Comparison of ENCODE assay signal across 28 cellular contexts in the genomic region with DNA sequence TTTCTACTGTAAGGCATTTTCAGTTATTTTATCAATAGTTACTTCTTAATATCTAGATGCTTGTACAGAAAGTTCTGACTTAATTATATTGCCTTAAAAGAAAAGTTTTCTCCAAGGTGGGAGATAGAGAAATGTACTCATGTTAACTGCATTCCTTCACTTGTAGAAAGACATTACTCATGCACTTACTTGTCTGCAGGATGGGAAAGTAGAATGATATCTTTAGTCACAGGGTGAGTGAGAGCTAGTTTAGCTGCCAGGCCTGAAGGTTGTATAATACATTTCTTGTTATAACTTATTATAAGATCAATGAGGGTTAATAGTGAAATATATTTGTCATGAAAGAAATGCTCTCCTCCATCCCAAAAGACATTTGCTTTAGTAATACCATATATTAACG.
"Had no signal": no experiment of that assay in that cellular context is flagged by ENCODE, and none has a peak within 500 bp of the region (broad histone marks: within the 10 kb centered on the region; RNA-seq: fewer than 3 reads in every experiment).

No MANE protein-coding gene starts in this region.

- H3K27ac Mint-ChIP-seq: activated CD4-positive, alpha-beta T cell treated with anti-CD3 and anti-CD28 coated beads for 36 hours; activated CD8-positive, alpha-beta memory T cell treated with anti-CD3 and anti-CD28 coated beads, Interleukin-2, amount 10 ng/mL, durations not matched to agents 7 days and 5 days; activated CD8-positive, alpha-beta T cell treated with anti-CD3 and anti-CD28 coated beads, Interleukin-2, amount 10 ng/mL, durations not matched to agents 7 days and 5 days; activated naive CD4-positive, alpha-beta T cell treated with anti-CD3 and anti-CD28 coated beads, Interleukin-2, amount 50 U/mL, for 24 hours; activated naive CD8-positive, alpha-beta T cell treated with anti-CD3 and anti-CD28 coated beads, Interleukin-2, amount 50 U/mL, for 24 hours; activated T-helper 2 cell treated with anti-CD3 and anti-CD28 coated beads, Interferon-gamma antibody, Interleukin-2, Interleukin-4, amounts not matched to agents 10 μg/mL and 5 μg/mL and 100 μg/mL, durations not matched to agents 14 hours and 24 hours and 36 hours; dendritic cell treated with granulocyte-macrophage colony-stimulating factor and Interleukin-4, amounts not matched to agents 40 ng/mL and 50 ng/mL, for 4 days; memory B cell; naive thymus-derived CD8-positive, alpha-beta T cell; stimulated activated naive B cell treated with anti-CD40 and anti-IgM and Interleukin-4, amounts not matched to agents 10 μg/mL and 1 μg/mL and 100 μg/mL, for 72 hours had no signal

- H3K27me3 Mint-ChIP-seq: activated CD4-positive, alpha-beta T cell treated with anti-CD3 and anti-CD28 coated beads for 36 hours; activated CD8-positive, alpha-beta memory T cell treated with anti-CD3 and anti-CD28 coated beads, Interleukin-2, amount 10 ng/mL, durations not matched to agents 7 days and 5 days; activated naive CD4-positive, alpha-beta T cell treated with anti-CD3 and anti-CD28 coated beads, Interleukin-2, amount 50 U/mL, for 24 hours; activated naive CD8-positive, alpha-beta T cell treated with anti-CD3 and anti-CD28 coated beads, Interleukin-2, amount 50 U/mL, for 24 hours; dendritic cell treated with granulocyte-macrophage colony-stimulating factor and Interleukin-4, amounts not matched to agents 40 ng/mL and 50 ng/mL, for 4 days; memory B cell; naive thymus-derived CD8-positive, alpha-beta T cell; stimulated activated naive B cell treated with anti-CD40 and anti-IgM and Interleukin-4, amounts not matched to agents 10 μg/mL and 1 μg/mL and 100 μg/mL, for 72 hours had no signal

- ATAC-seq: activated CD4-positive, alpha-beta T cell treated with anti-CD3 and anti-CD28 coated beads for 36 hours; activated CD8-positive, alpha-beta memory T cell treated with anti-CD3 and anti-CD28 coated beads, Interleukin-2, amount 10 ng/mL, durations not matched to agents 7 days and 5 days; activated CD8-positive, alpha-beta T cell treated with anti-CD3 and anti-CD28 coated beads, Interleukin-2, amount 10 ng/mL, durations not matched to agents 7 days and 5 days; activated naive CD8-positive, alpha-beta T cell treated with anti-CD3 and anti-CD28 coated beads, Interleukin-2, amount 50 U/mL, for 24 hours; naive thymus-derived CD8-positive, alpha-beta T cell; pancreas; stimulated activated naive B cell treated with anti-CD40 and anti-IgM and Interleukin-4, amounts not matched to agents 10 μg/mL and 1 μg/mL and 100 μg/mL, for 72 hours; upper lobe of right lung had no signal

- H3K4me1 Mint-ChIP-seq: neural crest cell had no signal

- DNase-seq: activated CD4-positive, alpha-beta T cell treated with anti-CD3 and anti-CD28 coated beads for 36 hours; activated CD4-positive, CD25-positive, alpha-beta regulatory T cell; activated CD8-positive, alpha-beta memory T cell treated with anti-CD3 and anti-CD28 coated beads, Interleukin-2, amount 10 ng/mL, durations not matched to agents 7 days and 5 days; activated CD8-positive, alpha-beta T cell treated with anti-CD3 and anti-CD28 coated beads, Interleukin-2, amount 10 ng/mL, durations not matched to agents 7 days and 5 days; activated naive CD8-positive, alpha-beta T cell treated with anti-CD3 and anti-CD28 coated beads, Interleukin-2, amount 50 U/mL, for 24 hours; activated T-cell treated with anti-CD3 and anti-CD28 coated beads, Interleukin-2, amount 50 U/mL, for 48 hours; amygdala; central memory CD4-positive, alpha-beta T cell; head of caudate nucleus; hippocampal formation; kidney; naive thymus-derived CD8-positive, alpha-beta T cell; nucleus accumbens; pancreas; retina; sigmoid colon; stimulated activated CD4-positive, alpha-beta T cell treated with anti-CD3 and anti-CD28 coated beads, Interleukin-15, amount 100 ng/mL, for 24 hours; stimulated activated CD4-positive, alpha-beta T cell treated with anti-CD3 and anti-CD28 coated beads, Interleukin-2, amount 100 ng/mL, for 24 hours; stimulated activated naive B cell treated with anti-CD40 and anti-IgM and Interleukin-4, amounts not matched to agents 10 μg/mL and 1 μg/mL and 100 μg/mL, for 72 hours; stomach; thyroid gland; upper lobe of right lung had no signal

- H3K4me3 Mint-ChIP-seq: activated CD4-positive, alpha-beta T cell treated with anti-CD3 and anti-CD28 coated beads for 36 hours; activated CD8-positive, alpha-beta memory T cell treated with anti-CD3 and anti-CD28 coated beads, Interleukin-2, amount 10 ng/mL, durations not matched to agents 7 days and 5 days; activated CD8-positive, alpha-beta T cell treated with anti-CD3 and anti-CD28 coated beads, Interleukin-2, amount 10 ng/mL, durations not matched to agents 7 days and 5 days; activated naive CD4-positive, alpha-beta T cell treated with anti-CD3 and anti-CD28 coated beads, Interleukin-2, amount 50 U/mL, for 24 hours; activated naive CD8-positive, alpha-beta T cell treated with anti-CD3 and anti-CD28 coated beads, Interleukin-2, amount 50 U/mL, for 24 hours; dendritic cell treated with granulocyte-macrophage colony-stimulating factor and Interleukin-4, amounts not matched to agents 40 ng/mL and 50 ng/mL, for 4 days; memory B cell; naive thymus-derived CD8-positive, alpha-beta T cell; neural crest cell; stimulated activated naive B cell treated with anti-CD40 and anti-IgM and Interleukin-4, amounts not matched to agents 10 μg/mL and 1 μg/mL and 100 μg/mL, for 72 hours had no signal

- H3K36me3 ChIP-seq: pancreas, prostate gland, sigmoid colon, stomach, thyroid gland, upper lobe of right lung had no signal

- H3K9me3 Mint-ChIP-seq: activated naive CD4-positive, alpha-beta T cell treated with anti-CD3 and anti-CD28 coated beads, Interleukin-2, amount 50 U/mL, for 24 hours; activated naive CD8-positive, alpha-beta T cell treated with anti-CD3 and anti-CD28 coated beads, Interleukin-2, amount 50 U/mL, for 24 hours; activated T-helper 2 cell treated with anti-CD3 and anti-CD28 coated beads, Interferon-gamma antibody, Interleukin-2, Interleukin-4, amounts not matched to agents 10 μg/mL and 5 μg/mL and 100 μg/mL, durations not matched to agents 14 hours and 24 hours and 36 hours; dendritic cell treated with granulocyte-macrophage colony-stimulating factor and Interleukin-4, amounts not matched to agents 40 ng/mL and 50 ng/mL, for 4 days; memory B cell; naive thymus-derived CD8-positive, alpha-beta T cell; neural crest cell; stimulated activated naive B cell treated with anti-CD40 and anti-IgM and Interleukin-4, amounts not matched to agents 10 μg/mL and 1 μg/mL and 100 μg/mL, for 72 hours had no signal

- H3K4me1 ChIP-seq: pancreas, prostate gland, thyroid gland, upper lobe of right lung had no signal

- H3K9me3 ChIP-seq: pancreas, prostate gland, sigmoid colon, stomach, thyroid gland, upper lobe of right lung had no signal

- H3K4me3 ChIP-seq: pancreas, prostate gland, sigmoid colon, stomach, thyroid gland, upper lobe of right lung had no signal

- H3K27ac ChIP-seq: pancreas, prostate gland, sigmoid colon, stomach, thyroid gland, upper lobe of right lung had no signal

- H3K36me3 Mint-ChIP-seq: activated CD8-positive, alpha-beta memory T cell treated with anti-CD3 and anti-CD28 coated beads, Interleukin-2, amount 10 ng/mL, durations not matched to agents 7 days and 5 days; activated naive CD4-positive, alpha-beta T cell treated with anti-CD3 and anti-CD28 coated beads, Interleukin-2, amount 50 U/mL, for 24 hours; memory B cell; naive thymus-derived CD8-positive, alpha-beta T cell; stimulated activated naive B cell treated with anti-CD40 and anti-IgM and Interleukin-4, amounts not matched to agents 10 μg/mL and 1 μg/mL and 100 μg/mL, for 72 hours had no signal

- H3K27me3 ChIP-seq: pancreas, sigmoid colon, thyroid gland, upper lobe of right lung had no signal
